Comparison of ENCODE assay signal across 8 cellular contexts in the genomic region with DNA sequence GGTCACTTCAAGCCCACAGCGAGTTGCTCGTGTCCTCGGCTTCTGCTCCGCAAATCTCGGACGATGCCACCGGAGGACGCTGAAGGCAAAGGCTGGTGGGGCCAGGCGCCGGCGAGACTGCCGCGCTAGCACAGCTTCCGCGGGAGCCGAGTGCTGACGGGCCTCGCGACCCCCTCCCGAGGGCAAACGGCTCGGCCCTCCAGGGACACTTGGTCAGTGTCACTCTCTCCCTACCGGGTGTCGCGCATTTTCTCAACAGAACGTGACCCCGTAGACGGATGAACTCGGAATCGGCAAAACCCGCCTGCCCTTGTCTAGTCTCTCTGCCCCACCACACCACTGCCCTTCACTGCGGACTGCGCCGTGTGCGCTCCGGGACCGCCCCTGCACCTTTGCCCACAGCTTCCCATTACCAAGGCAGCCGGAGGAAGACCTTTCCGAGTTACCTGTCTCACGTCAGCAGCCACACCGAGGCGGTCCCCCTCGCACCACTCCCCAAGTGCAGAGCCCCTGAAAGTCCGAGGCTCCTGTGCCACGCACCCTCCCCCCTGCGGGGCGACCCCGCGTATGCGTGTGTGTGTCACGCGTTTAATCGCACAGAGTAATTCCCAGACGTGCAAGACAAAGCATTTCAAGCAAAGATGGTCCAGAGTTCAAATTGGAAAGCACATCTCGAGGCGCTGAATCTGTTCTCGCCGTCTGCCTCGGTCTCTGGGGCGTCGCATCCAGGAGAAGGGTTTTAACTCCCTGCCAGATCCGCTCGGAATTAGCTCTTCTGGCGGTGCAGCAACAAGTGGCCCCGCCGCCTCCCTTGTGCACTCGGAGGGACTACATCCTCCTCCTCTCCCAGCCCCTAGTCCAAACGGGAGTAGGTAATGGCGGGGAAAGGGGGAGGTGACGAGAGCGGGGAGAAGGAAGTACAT.
DNase-seq lines count a peak whose midpoint lies in the region; ATAC-seq and TF ChIP-seq lines count a peak whose summit lies in the region.

No MANE protein-coding gene starts in this region.

- H3K4me1 ChIP-seq in adipocyte (ENCODE audit: control insufficient read depth, insufficient read depth, low read length) = peaks cover 61% of the 10 kb centered on the region
- peaks cover 13% of the 10 kb centered on the region for H3K4me1 ChIP-seq in iPS-15b (ENCODE audit: control insufficient read depth, insufficient read depth, low read length)
- peaks cover 38 to 55% (median 52%) of the 10 kb centered on the region in 6 donors for H3K4me1 ChIP-seq in spleen

- peak in 1 of 11 experiments; percentile 4 for TF ChIP-seq CTCF in spleen (IDR thresholded peaks at IDR 0.05 in 8 of 11, conservative IDR thresholded peaks at IDR 0.05 in 3 of 11)

- intact Hi-C loops in spleen (cut with DNase I; ENCODE audit: low total_unique reads) = no loop called here

- H3K4me3 ChIP-seq in adipocyte (ENCODE audit: low read length) (peak overlapping the region; percentile 94), iPS-15b (ENCODE audit: low read depth, low read length) (peak overlapping the region; percentile 87), spleen (peak overlapping the region; percentile 17 to 72 (median 44))

- 0 to 1% (median 1%) methylated on average over 42 to 71 of the region's 71 CpGs for WGBS in spleen, 5 donors

- ATAC-seq in GM18517 (IDR thresholded peaks at IDR 0.05; ENCODE audit: unreplicated experiment) = no peak

- H3K36me3 ChIP-seq in adipocyte (ENCODE audit: control insufficient read depth, insufficient read depth, low read length, severe bottlenecking) (no peaks in the 10 kb centered on the region), iPS-15b (ENCODE audit: control insufficient read depth, insufficient read depth, low read length) (no peaks in the 10 kb centered on the region), spleen (no peaks in the 10 kb centered on the region)

- H3K9me3 ChIP-seq in adipocyte (ENCODE audit: control insufficient read depth, low read length) = peaks cover 14% of the 10 kb centered on the region
- H3K9me3 ChIP-seq in iPS-15b (ENCODE audit: control insufficient read depth, insufficient read depth, low read length) = no peaks in the 10 kb centered on the region
- H3K9me3 ChIP-seq in spleen = peaks cover 0 to under 1% (median 0%) of the 10 kb centered on the region in 8 donors

- no peak for TF ChIP-seq POLR2A in spleen (IDR thresholded peaks at IDR 0.05)

- peak overlapping the region in 2 of 8 donors; percentile 4 to 15 for H3K27ac ChIP-seq in spleen

- peak; percentile 41 for DNase-seq in activated CD4-positive, alpha-beta T cell treated with anti-CD3 and anti-CD28 coated beads for 48 hours
- no peak for DNase-seq in activated CD4-positive, alpha-beta T cell treated with anti-CD3 and anti-CD28 coated beads, Interleukin-2, amount 50 U/mL, for 4 hours
- DNase-seq in NCI-H1105 treated with DMSO at 0.1 percent for 48 hours (lab: John Stamatoyannopoulos, UW) (peak; percentile 35), adipocyte (ENCODE audit: low read depth) (peak; percentile 79), spleen (peak; percentile 81), NCI-H226 (no peak)

- H3K27me3 ChIP-seq in adipocyte (replicated peaks; ENCODE audit: control insufficient read depth, insufficient read depth, low read length) = no peaks in the 10 kb centered on the region
- H3K27me3 ChIP-seq in iPS-15b (ENCODE audit: control insufficient read depth, insufficient read depth, low read length) = peaks cover 69% of the 10 kb centered on the region
- H3K27me3 ChIP-seq in spleen (replicated peaks in 1 of 7) = peaks cover 14 to 100% (median 94%) of the 10 kb centered on the region in 7 donors

- H3K9ac ChIP-seq in adipocyte (ENCODE audit: low read length) (peak overlapping the region; percentile 92), iPS-15b (ENCODE audit: low read depth, low read length) (peak overlapping the region; percentile 60)

Comparison
In these comparisons a context has a peak if more than half of its experiments do, and no peak if none do; other contexts are left out.
1. DNase-seq: peak in activated CD4-positive, alpha-beta T cell treated with anti-CD3 and anti-CD28 coated beads for 48 hours (single experiment), NCI-H1105 treated with DMSO at 0.1 percent for 48 hours (single experiment), adipocyte (single experiment) and spleen (single experiment); none in activated CD4-positive, alpha-beta T cell treated with anti-CD3 and anti-CD28 coated beads, Interleukin-2, amount 50 U/mL, for 4 hours (0 of 2) and NCI-H226 (single experiment).
2. H3K4me3 ChIP-seq: peak in every context shown above with its lines; median percentile 94 in adipocyte; 87 in iPS-15b; 44 in spleen.